Comparison of ENCODE assay signal across 25 cellular contexts in genomic region chr15:51105430-51106016, GRCh38. TPM values are rescaled to one million over a fixed set of nuclear protein-coding genes. Genes with fewer than 3 reads are reported as not detected.
"Had no signal": no experiment of that assay in that cellular context is flagged by ENCODE, and none has a peak within 500 bp of the region (broad histone marks: within the 10 kb centered on the region; RNA-seq: fewer than 3 reads in every experiment).

No MANE protein-coding gene starts in this region.

- H3K36me3 Mint-ChIP-seq: activated naive CD8-positive, alpha-beta T cell; immature natural killer cell; natural killer cell treated with Interleukin-12 subunit alpha and Interleukin-12 subunit beta and Interleukin-15 and Interleukin-18, amount 100 ng/mL, for 72 hours had no signal

- H3K4me1 Mint-ChIP-seq: immature natural killer cell had no signal

- H3K27ac Mint-ChIP-seq: activated naive CD8-positive, alpha-beta T cell; immature natural killer cell; natural killer cell treated with Interleukin-12 subunit alpha and Interleukin-12 subunit beta and Interleukin-15 and Interleukin-18, amount 100 ng/mL, for 72 hours; progenitor cell of endocrine pancreas had no signal

- H3K36me3 ChIP-seq: cardiac muscle cell, gastrocnemius medialis, lower lobe of right lung, right lobe of liver, upper lobe of left lung had no signal

- H3K9me3 ChIP-seq: body of pancreas, gastrocnemius medialis, lower lobe of right lung, mucosa of descending colon, right lobe of liver, upper lobe of left lung had no signal

- DNase-seq: activated CD4-positive, alpha-beta T cell treated with anti-CD3 and anti-CD28 coated beads for 4 hours; activated CD4-positive, alpha-beta T cell treated with anti-CD3 and anti-CD28 coated beads, Interleukin-2, amount 50 U/mL, for 4 hours; activated CD8-positive, alpha-beta memory T cell treated with anti-CD3 and anti-CD28 coated beads for 24 hours; activated effector memory CD4-positive, alpha-beta T cell treated with Interleukin-2 at 50 U/mL for 16 hours; activated naive CD4-positive, alpha-beta T cell treated with Interleukin-2 at 50 U/mL for 16 hours; anterior cingulate cortex; body of pancreas; cerebellar nuclear complex; dorsolateral prefrontal cortex; effector memory CD4-positive, alpha-beta T cell; gastrocnemius medialis; hippocampal formation; immature natural killer cell; lower lobe of right lung; mucosa of descending colon; right lobe of liver; stimulated activated CD4-positive, alpha-beta T cell treated with anti-CD3 and anti-CD28 coated beads, Interleukin-4, amount 100 ng/mL, for 1 hour; stimulated activated naive CD8-positive, alpha-beta T cell treated with anti-CD3 and anti-CD28 coated beads, Interleukin-15, Interleukin-2, amounts not matched to agents 100 U/mL and 50 U/mL, for 24 hours; upper lobe of left lung had no signal

- H3K9me3 Mint-ChIP-seq: natural killer cell treated with Interleukin-12 subunit alpha and Interleukin-12 subunit beta and Interleukin-15 and Interleukin-18, amount 100 ng/mL, for 72 hours had no signal

- H3K27me3 ChIP-seq: body of pancreas, cardiac muscle cell, gastrocnemius medialis, right lobe of liver, upper lobe of left lung had no signal

- H3K4me1 ChIP-seq: body of pancreas, right lobe of liver had no signal

- H3K27ac ChIP-seq: body of pancreas, cardiac muscle cell, dorsolateral prefrontal cortex, gastrocnemius medialis, lower lobe of right lung, right lobe of liver had no signal

- ATAC-seq: gastrocnemius medialis; left lobe of liver; right lobe of liver; stimulated activated naive CD8-positive, alpha-beta T cell treated with anti-CD3 and anti-CD28 coated beads, Interleukin-15, Interleukin-2, amounts not matched to agents 100 U/mL and 50 U/mL, for 24 hours had no signal

- H3K4me3 Mint-ChIP-seq: activated naive CD8-positive, alpha-beta T cell; immature natural killer cell; natural killer cell treated with Interleukin-12 subunit alpha and Interleukin-12 subunit beta and Interleukin-15 and Interleukin-18, amount 100 ng/mL, for 72 hours had no signal

- H3K4me3 ChIP-seq: body of pancreas, cardiac muscle cell, coronary artery, dorsolateral prefrontal cortex, gastrocnemius medialis, lower lobe of right lung, mucosa of descending colon, right lobe of liver, upper lobe of left lung had no signal

RNA-seq across cellular contexts. Expression of gene TNFAIP8L3, which starts 10.8 kb away (rescaled TPM):
- total RNA-seq: cardiac muscle cell; natural killer cell treated with Interleukin-12 subunit alpha and Interleukin-12 subunit beta and Interleukin-15 and Interleukin-18, amount 100 ng/mL, for 72 hours; progenitor cell of endocrine pancreas had no signal
- polyA plus RNA-seq: cardiac muscle cell, immature natural killer cell had no signal
